In the genomic region with DNA sequence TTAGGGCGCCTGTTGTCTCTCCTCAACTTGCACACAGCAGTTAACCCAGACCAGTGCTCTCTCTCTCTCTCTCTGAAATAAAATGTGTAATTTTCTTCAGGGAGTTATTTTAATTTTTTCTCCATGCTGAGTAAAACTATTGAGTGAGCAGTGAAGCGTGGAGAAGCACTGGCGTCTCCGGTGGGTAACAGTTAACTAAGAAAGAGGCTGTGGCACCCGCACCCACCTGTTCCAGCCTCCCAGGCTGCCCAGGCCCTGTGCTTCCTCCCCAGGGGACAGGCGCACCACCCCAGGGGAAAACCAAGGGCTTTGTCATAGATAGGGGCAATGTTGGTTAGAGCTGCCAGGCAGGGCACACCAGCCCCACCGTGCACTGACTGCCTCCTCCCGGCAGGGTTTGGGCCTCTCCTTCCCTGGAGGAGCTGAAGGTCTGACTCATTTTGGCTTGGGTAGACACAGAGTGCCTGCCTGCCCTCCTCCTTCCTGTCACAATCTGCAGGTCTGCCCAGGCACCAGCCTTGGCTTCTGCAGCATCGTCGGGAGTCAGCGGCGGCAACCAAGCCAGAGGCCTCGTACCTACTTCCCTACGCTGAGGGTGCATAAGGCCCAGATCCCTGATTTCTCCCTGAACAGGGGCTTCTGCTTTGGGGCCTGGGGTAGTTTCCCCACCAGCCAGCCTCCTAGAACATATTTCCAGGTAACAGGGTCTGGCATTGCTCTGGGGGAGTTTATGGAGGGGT, we compare ENCODE assay signal across 10 cellular contexts. TPM values are rescaled to one million over a fixed set of nuclear protein-coding genes. Genes with fewer than 3 reads are reported as not detected.
DNase-seq lines count a peak whose midpoint lies in the region; ATAC-seq lines count a peak whose summit lies in the region.
"Had no signal": no experiment of that assay in that cellular context is flagged by ENCODE, and none has a peak within 500 bp of the region (broad histone marks: within the 10 kb centered on the region; RNA-seq: fewer than 3 reads in every experiment).

No MANE protein-coding gene starts in this region.

- no peak for DNase-seq in stimulated activated naive CD8-positive, alpha-beta T cell treated with anti-CD3 and anti-CD28 coated beads, Interleukin-15, amount 100 ng/mL, for 72 hours
- DNase-seq in stimulated activated naive CD8-positive, alpha-beta T cell treated with anti-CD3 and anti-CD28 coated beads, Interleukin-15, Interleukin-2, amounts not matched to agents 100 U/mL and 50 U/mL, for 24 hours = no peak
- DNase-seq in NCI-H187 (lab: John Stamatoyannopoulos, UW) = peak; percentile 73 to 79
- no peak for DNase-seq in aorta
- no peak for DNase-seq in SK-N-DZ (ENCODE audit: low spot score)
- no peak for DNase-seq in cortex of kidney (lab: John Stamatoyannopoulos, UW)
- DNase-seq in foreskin melanocyte = no peak
- DNase-seq: NCI-H2081 treated with DMSO at 0.1 percent for 48 hours had no signal

- H3K27ac ChIP-seq in aorta (ENCODE audit: low read depth in 1 of 2, low read length in 2 of 2) = no peak overlapping the region

- intact Hi-C loops in aorta (cut with DNase I) = loop anchor here in 1 of 2 donors (5.0 kb wide), 1 partner anchor 111 kb away; no protein-coding TSS in a partner anchor

- no peak overlapping the region for H3K27ac Mint-ChIP-seq in stimulated activated naive CD8-positive, alpha-beta T cell treated with anti-CD3 and anti-CD28 coated beads, Interleukin-15, amount 100 ng/mL, for 72 hours
- H3K27ac Mint-ChIP-seq: natural killer cell treated with Interleukin-12 subunit alpha and Interleukin-12 subunit beta and Interleukin-15 and Interleukin-18, amount 100 ng/mL, for 72 hours had no signal

- H3K4me1 ChIP-seq in aorta (ENCODE audit: control insufficient read depth in 1 of 2, insufficient read depth in 2 of 2, low read length in 2 of 2) = no peaks in the 10 kb centered on the region

- H3K4me3 Mint-ChIP-seq in stimulated activated naive CD8-positive, alpha-beta T cell treated with anti-CD3 and anti-CD28 coated beads, Interleukin-15, amount 100 ng/mL, for 72 hours = no peak overlapping the region
- H3K4me3 Mint-ChIP-seq: natural killer cell treated with Interleukin-12 subunit alpha and Interleukin-12 subunit beta and Interleukin-15 and Interleukin-18, amount 100 ng/mL, for 72 hours had no signal

- no peak overlapping the region for H3K4me3 ChIP-seq in aorta (ENCODE audit: low read length in 2 of 2)

- peaks cover 100% of the 10 kb centered on the region for H3K27me3 Mint-ChIP-seq in stimulated activated naive CD8-positive, alpha-beta T cell treated with anti-CD3 and anti-CD28 coated beads, Interleukin-15, amount 100 ng/mL, for 72 hours

- ATAC-seq in stimulated activated naive CD8-positive, alpha-beta T cell treated with anti-CD3 and anti-CD28 coated beads, Interleukin-15, amount 100 ng/mL, for 72 hours = peak; percentile 46
- ATAC-seq in stimulated activated naive CD8-positive, alpha-beta T cell treated with anti-CD3 and anti-CD28 coated beads, Interleukin-15, Interleukin-2, amounts not matched to agents 100 U/mL and 50 U/mL, for 24 hours = no peak
- ATAC-seq in esophagus mucosa (peak; percentile 83), aorta (ENCODE audit: low FRiP score) (peak; percentile 12)
- ATAC-seq: natural killer cell treated with Interleukin-12 subunit alpha and Interleukin-12 subunit beta and Interleukin-15 and Interleukin-18, amount 100 ng/mL, for 72 hours had no signal

- H3K36me3 ChIP-seq in aorta (ENCODE audit: control insufficient read depth in 1 of 2, insufficient read depth in 2 of 2, low read length in 1 of 2) = no peaks in the 10 kb centered on the region

- H3K27me3 ChIP-seq in aorta (ENCODE audit: control insufficient read depth in 1 of 2, insufficient read depth in 2 of 2, low read length in 1 of 2) = peaks cover 0 to 2% of the 10 kb centered on the region in 2 donors

- H3K9me3 ChIP-seq in aorta (ENCODE audit: control insufficient read depth, low read length) = no peaks in the 10 kb centered on the region

- 58 to 64% methylated on average over 14 of the region's 14 CpGs for WGBS in aorta, 2 donors

- no peaks in the 10 kb centered on the region for H3K9me3 Mint-ChIP-seq in stimulated activated naive CD8-positive, alpha-beta T cell treated with anti-CD3 and anti-CD28 coated beads, Interleukin-15, amount 100 ng/mL, for 72 hours
- H3K9me3 Mint-ChIP-seq: natural killer cell treated with Interleukin-12 subunit alpha and Interleukin-12 subunit beta and Interleukin-15 and Interleukin-18, amount 100 ng/mL, for 72 hours had no signal

- peaks cover 24% of the 10 kb centered on the region for H3K4me1 Mint-ChIP-seq in stimulated activated naive CD8-positive, alpha-beta T cell treated with anti-CD3 and anti-CD28 coated beads, Interleukin-15, amount 100 ng/mL, for 72 hours

RNA-seq across cellular contexts. Expression of a gene that starts 3.9 kb away (rescaled TPM):
- 0.60 TPM for total RNA-seq in esophagus mucosa
- total RNA-seq in aorta = 1 to 10 TPM; 3.8 to 3.9 TPM
- not detected for polyA plus RNA-seq in aorta
- 1.6 TPM in 1 of 2 replicates, not detected in the other for polyA plus RNA-seq in SK-N-DZ (2014; cell fraction: cytosol; rRNA removed)
- 0.09 TPM in 1 of 2 replicates, not detected in the other for polyA plus RNA-seq in SK-N-DZ (2014; cell fraction: nucleus; rRNA removed)
- total RNA-seq: natural killer cell treated with Interleukin-12 subunit alpha and Interleukin-12 subunit beta and Interleukin-15 and Interleukin-18, amount 100 ng/mL, for 72 hours had no signal

RNA-seq across cellular contexts. Expression of a gene that starts 8.6 kb away (rescaled TPM):
- total RNA-seq in esophagus mucosa (1.6 TPM), aorta (10 to 100 TPM; 14.7 to 17.1 TPM)
- polyA plus RNA-seq in aorta = 1 to 10 TPM; 1.5 to 3.3 TPM
- 0.68 and 0.74 TPM in 2 replicates for polyA plus RNA-seq in SK-N-DZ (2014; cell fraction: cytosol; rRNA removed)
- 0.87 TPM in 1 of 2 replicates, not detected in the other for polyA plus RNA-seq in SK-N-DZ (2014; cell fraction: nucleus; rRNA removed)
- total RNA-seq: natural killer cell treated with Interleukin-12 subunit alpha and Interleukin-12 subunit beta and Interleukin-15 and Interleukin-18, amount 100 ng/mL, for 72 hours had no signal

RNA-seq across cellular contexts. Expression of a gene that starts 16.8 kb away (rescaled TPM):
- total RNA-seq in esophagus mucosa (5.1 TPM), aorta (10 to 100 TPM; 10.1 to 18.4 TPM)
- polyA plus RNA-seq in aorta = 1 to 10 TPM; 1.4 to 1.8 TPM
- polyA plus RNA-seq in SK-N-DZ (2014; cell fraction: cytosol; rRNA removed) = 4.8 and 5.1 TPM in 2 replicates
- 3.3 and 7.9 TPM in 2 replicates for polyA plus RNA-seq in SK-N-DZ (2014; cell fraction: nucleus; rRNA removed)

RNA-seq across cellular contexts. Expression of a gene that starts 28.0 kb away (rescaled TPM):
- total RNA-seq in esophagus mucosa = 0.48 TPM
- 1 to 10 TPM; 4.2 to 6.4 TPM for total RNA-seq in aorta
- polyA plus RNA-seq in aorta = under 1 TPM in 1 of 2 donors, not detected in 1; 0.75 TPM
- polyA plus RNA-seq in SK-N-DZ (2014; cell fraction: cytosol; rRNA removed) = not detected in 2 replicates
- polyA plus RNA-seq in SK-N-DZ (2014; cell fraction: nucleus; rRNA removed) = not detected in 2 replicates
- total RNA-seq: natural killer cell treated with Interleukin-12 subunit alpha and Interleukin-12 subunit beta and Interleukin-15 and Interleukin-18, amount 100 ng/mL, for 72 hours had no signal

RNA-seq across cellular contexts. Expression of a gene that starts 36.8 kb away (rescaled TPM):
- total RNA-seq in esophagus mucosa (1.2 TPM), aorta (1 to 10 TPM; 2.6 to 9.0 TPM)
- under 1 TPM in 1 of 2 donors, not detected in 1; 0.38 TPM for polyA plus RNA-seq in aorta
- polyA plus RNA-seq in SK-N-DZ (2014; cell fraction: cytosol; rRNA removed) = 1.4 TPM in 1 of 2 replicates, not detected in the other
- 0.25 TPM in 1 of 2 replicates, not detected in the other for polyA plus RNA-seq in SK-N-DZ (2014; cell fraction: nucleus; rRNA removed)
- total RNA-seq: natural killer cell treated with Interleukin-12 subunit alpha and Interleukin-12 subunit beta and Interleukin-15 and Interleukin-18, amount 100 ng/mL, for 72 hours had no signal

Comparison
In these comparisons a context has a peak if more than half of its experiments do, and no peak if none do; other contexts are left out.
1. DNase-seq: peak in NCI-H187 (2 of 2); none in stimulated activated naive CD8-positive, alpha-beta T cell treated with anti-CD3 and anti-CD28 coated beads, Interleukin-15, amount 100 ng/mL, for 72 hours (0 of 2), stimulated activated naive CD8-positive, alpha-beta T cell treated with anti-CD3 and anti-CD28 coated beads, Interleukin-15, Interleukin-2, amounts not matched to agents 100 U/mL and 50 U/mL, for 24 hours (single experiment), aorta (0 of 2), SK-N-DZ (single experiment), cortex of kidney (single experiment) and foreskin melanocyte (single experiment).